Comparison of ENCODE assay signal across 16 cellular contexts in the genomic region with DNA sequence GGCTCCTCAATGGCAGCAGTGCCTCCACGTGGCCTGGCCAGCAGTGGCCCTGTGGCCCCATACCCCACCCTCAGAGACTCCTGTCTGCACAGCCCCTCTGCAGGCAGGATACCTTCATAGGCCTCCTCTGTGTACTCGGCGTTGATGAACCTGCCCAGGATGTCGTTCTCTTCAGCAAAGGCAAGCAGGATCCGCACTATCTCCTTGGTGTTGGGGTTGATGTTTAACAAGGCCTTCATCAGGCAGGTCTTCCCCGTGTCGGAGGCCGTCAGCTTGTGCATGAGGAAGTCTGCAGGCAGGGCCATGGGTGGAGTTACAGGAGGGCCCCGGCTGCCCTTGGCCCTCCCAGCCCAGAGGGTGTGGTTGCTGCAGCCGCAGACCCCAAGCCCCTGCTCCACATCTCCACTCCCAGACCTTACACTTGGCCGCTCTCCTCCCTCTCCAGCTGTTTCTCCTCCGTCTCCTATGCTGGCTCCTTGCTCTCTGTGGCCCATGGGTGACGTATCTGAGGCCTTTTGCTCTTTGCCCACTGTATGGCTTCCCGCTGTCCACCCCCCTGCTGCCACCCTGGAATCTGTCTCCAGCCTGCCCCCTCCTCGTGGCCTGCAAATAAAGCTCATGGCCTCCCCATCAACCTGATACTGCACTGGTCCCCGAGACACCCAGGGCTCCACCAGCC. TPM values are rescaled to one million over a fixed set of nuclear protein-coding genes. Genes with fewer than 3 reads are reported as not detected.
DNase-seq lines count a peak whose midpoint lies in the region; ATAC-seq, FAIRE-seq and TF ChIP-seq lines count a peak whose summit lies in the region.
"Had no signal": no experiment of that assay in that cellular context is flagged by ENCODE, and none has a peak within 500 bp of the region (broad histone marks: within the 10 kb centered on the region; RNA-seq: fewer than 3 reads in every experiment).

No MANE protein-coding gene starts in this region.

- 61 to 67% (median 67%) methylated on average over 15 to 16 of the region's 16 CpGs for WGBS in small intestine, 3 donors

- no peaks in the 10 kb centered on the region for H4K20me1 ChIP-seq in neural progenitor cell (ENCODE audit: low read depth)
- H4K20me1 ChIP-seq: BLaER1 had no signal

- no peak for DNase-seq in natural killer cell treated with Interleukin-12 subunit alpha and Interleukin-12 subunit beta and Interleukin-15 and Interleukin-18, amount 100 ng/mL, for 72 hours (ENCODE audit: low spot score)
- DNase-seq in natural killer cell (no peak), neural progenitor cell (ENCODE audit: low spot score) (no peak), small intestine (no peak)
- DNase-seq: 8988T, AML-193, DMS 273 treated with DMSO at 0.1 percent for 48 hours, H7 had no signal

- H3K4me1 ChIP-seq in neural progenitor cell (no peaks in the 10 kb centered on the region), small intestine (ENCODE audit: control insufficient read depth in 2 of 2, insufficient read depth in 1 of 2, low read depth in 1 of 2, low read length in 1 of 2) (peaks cover 0 to 2% of the 10 kb centered on the region in 2 donors)

- H3K27ac ChIP-seq in neural progenitor cell (no peak overlapping the region), temporal lobe (ENCODE audit: low read depth, low read length) (peak overlapping the region; percentile 50), small intestine (ENCODE audit: low read depth in 1 of 2, low read length in 1 of 2) (no peak overlapping the region)
- H3K27ac ChIP-seq: BLaER1 had no signal

- H3K4me3 ChIP-seq in neural progenitor cell (no peak overlapping the region), small intestine (ENCODE audit: low read depth in 1 of 2, low read length in 2 of 2) (no peak overlapping the region)
- H3K4me3 ChIP-seq: BLaER1, GM23338 had no signal

- no peak for FAIRE-seq in small intestine (lab: Jason Lieb, UNC)
- FAIRE-seq: HTR-8/SVneo had no signal

- ATAC-seq in natural killer cell treated with Interleukin-12 subunit alpha and Interleukin-12 subunit beta and Interleukin-15 and Interleukin-18, amount 100 ng/mL, for 72 hours, result peak; percentile 15 to 22
- ATAC-seq in natural killer cell (no peak), esophagus mucosa (peak; percentile 10), GM19397 (IDR thresholded peaks at IDR 0.05; ENCODE audit: unreplicated experiment) (no peak), SK-N-SH treated with all-trans-retinoic acid at 6 μM for 48 hours (no peak)
- ATAC-seq: GM23338 had no signal

- no peak overlapping the region for H3K4me2 ChIP-seq in neural progenitor cell
- H3K4me2 ChIP-seq: BLaER1, GM23338 had no signal

- H3K79me2 ChIP-seq in neural progenitor cell (ENCODE audit: low read depth), result no peaks in the 10 kb centered on the region

- H3K4me3 Mint-ChIP-seq in natural killer cell treated with Interleukin-12 subunit alpha and Interleukin-12 subunit beta and Interleukin-15 and Interleukin-18, amount 100 ng/mL, for 72 hours, result no peak overlapping the region
- H3K4me3 Mint-ChIP-seq in natural killer cell (no peak overlapping the region), neural progenitor cell (no peak overlapping the region)
- H3K4me3 Mint-ChIP-seq: CD8-positive, alpha-beta memory T cell; GM23338 had no signal

- intact Hi-C loops in natural killer cell (cut with micrococcal nuclease), result no loop called here

- H2AFZ ChIP-seq in neural progenitor cell (replicated peaks), result no peak overlapping the region
- H2AFZ ChIP-seq: GM23338 had no signal

- no peaks in the 10 kb centered on the region for H3F3A ChIP-seq in neural progenitor cell (ENCODE audit: low read depth)

- peaks cover 0 to 2% of the 10 kb centered on the region in 2 donors for H3K27me3 Mint-ChIP-seq in natural killer cell treated with Interleukin-12 subunit alpha and Interleukin-12 subunit beta and Interleukin-15 and Interleukin-18, amount 100 ng/mL, for 72 hours
- H3K27me3 Mint-ChIP-seq in natural killer cell (ENCODE audit: low read depth in 2 of 2) (peaks cover 0 to 3% of the 10 kb centered on the region in 2 donors), neural progenitor cell (ENCODE audit: insufficient read depth, low read depth) (peaks cover 8% of the 10 kb centered on the region)

- H3K27me3 ChIP-seq in neural progenitor cell, result no peaks in the 10 kb centered on the region
- H3K27me3 ChIP-seq in small intestine (ENCODE audit: control insufficient read depth in 2 of 2, insufficient read depth in 2 of 2, low read length in 2 of 2), result no peaks in the 10 kb centered on the region
- H3K27me3 ChIP-seq: BLaER1 had no signal

- H3K4me1 Mint-ChIP-seq in natural killer cell treated with Interleukin-12 subunit alpha and Interleukin-12 subunit beta and Interleukin-15 and Interleukin-18, amount 100 ng/mL, for 72 hours (ENCODE audit: low read depth in 2 of 2), result peaks cover 4 to 7% of the 10 kb centered on the region in 2 donors
- H3K4me1 Mint-ChIP-seq in natural killer cell (peaks cover 4 to 5% of the 10 kb centered on the region in 2 donors), neural progenitor cell (peaks cover 20% of the 10 kb centered on the region)
- H3K4me1 Mint-ChIP-seq: GM23338 had no signal

- no peaks in the 10 kb centered on the region for H3K9me3 Mint-ChIP-seq in natural killer cell treated with Interleukin-12 subunit alpha and Interleukin-12 subunit beta and Interleukin-15 and Interleukin-18, amount 100 ng/mL, for 72 hours
- H3K9me3 Mint-ChIP-seq in natural killer cell, result no peaks in the 10 kb centered on the region
- peaks cover 2% of the 10 kb centered on the region for H3K9me3 Mint-ChIP-seq in neural progenitor cell
- H3K9me3 Mint-ChIP-seq: CD8-positive, alpha-beta memory T cell; GM23338 had no signal

- no peak overlapping the region for H3K27ac Mint-ChIP-seq in natural killer cell treated with Interleukin-12 subunit alpha and Interleukin-12 subunit beta and Interleukin-15 and Interleukin-18, amount 100 ng/mL, for 72 hours
- H3K27ac Mint-ChIP-seq in natural killer cell (no peak overlapping the region), neural progenitor cell (peak overlapping the region; percentile 52)
- H3K27ac Mint-ChIP-seq: CD8-positive, alpha-beta memory T cell; GM23338 had no signal

- no peak overlapping the region for H3K9ac ChIP-seq in neural progenitor cell
- H3K9ac ChIP-seq: BLaER1 had no signal

- H3K9me3 ChIP-seq in neural progenitor cell (ENCODE audit: low read depth), result no peaks in the 10 kb centered on the region
- H3K9me3 ChIP-seq in small intestine (ENCODE audit: control insufficient read depth, low read depth), result no peaks in the 10 kb centered on the region
- H3K9me3 ChIP-seq: BLaER1 had no signal

- H3K36me3 ChIP-seq in neural progenitor cell (no peaks in the 10 kb centered on the region), small intestine (ENCODE audit: control insufficient read depth in 2 of 2, insufficient read depth in 2 of 2, low read length in 2 of 2) (no peaks in the 10 kb centered on the region)
- H3K36me3 ChIP-seq: BLaER1 had no signal

- TF ChIP-seq CTCF in natural killer cell (IDR thresholded peaks at IDR 0.05) (no peak), neural progenitor cell (IDR thresholded peaks at IDR 0.05) (no peak)

- H3K36me3 Mint-ChIP-seq in natural killer cell treated with Interleukin-12 subunit alpha and Interleukin-12 subunit beta and Interleukin-15 and Interleukin-18, amount 100 ng/mL, for 72 hours, result no peaks in the 10 kb centered on the region
- H3K36me3 Mint-ChIP-seq in natural killer cell (no peaks in the 10 kb centered on the region), neural progenitor cell (no peaks in the 10 kb centered on the region)
- H3K36me3 Mint-ChIP-seq: CD8-positive, alpha-beta memory T cell had no signal

TF ChIP-seq in SK-N-SH treated with all-trans-retinoic acid at 6 μM for 48 hours, 23 proteins besides CTCF, POLR2A, EP300 and RAD21 (continues in another document):
- TF ChIP-seq ZC3H10 (CRISPR knock-in tag; IDR thresholded peaks at IDR 0.05) (no peak), CSDC2 (CRISPR knock-in tag; IDR thresholded peaks at IDR 0.05) (no peak), ZNF70 (CRISPR knock-in tag; IDR thresholded peaks at IDR 0.05) (no peak), TOX (CRISPR knock-in tag; IDR thresholded peaks at IDR 0.05; ENCODE audit: borderline replicate concordance) (no peak), BACH2 (CRISPR knock-in tag; IDR thresholded peaks at IDR 0.05; ENCODE audit: borderline replicate concordance) (no peak), ISL1 (CRISPR knock-in tag; IDR thresholded peaks at IDR 0.05) (no peak), ESRRG (CRISPR knock-in tag; IDR thresholded peaks at IDR 0.05) (no peak)
- TF ChIP-seq, protein P1, sequence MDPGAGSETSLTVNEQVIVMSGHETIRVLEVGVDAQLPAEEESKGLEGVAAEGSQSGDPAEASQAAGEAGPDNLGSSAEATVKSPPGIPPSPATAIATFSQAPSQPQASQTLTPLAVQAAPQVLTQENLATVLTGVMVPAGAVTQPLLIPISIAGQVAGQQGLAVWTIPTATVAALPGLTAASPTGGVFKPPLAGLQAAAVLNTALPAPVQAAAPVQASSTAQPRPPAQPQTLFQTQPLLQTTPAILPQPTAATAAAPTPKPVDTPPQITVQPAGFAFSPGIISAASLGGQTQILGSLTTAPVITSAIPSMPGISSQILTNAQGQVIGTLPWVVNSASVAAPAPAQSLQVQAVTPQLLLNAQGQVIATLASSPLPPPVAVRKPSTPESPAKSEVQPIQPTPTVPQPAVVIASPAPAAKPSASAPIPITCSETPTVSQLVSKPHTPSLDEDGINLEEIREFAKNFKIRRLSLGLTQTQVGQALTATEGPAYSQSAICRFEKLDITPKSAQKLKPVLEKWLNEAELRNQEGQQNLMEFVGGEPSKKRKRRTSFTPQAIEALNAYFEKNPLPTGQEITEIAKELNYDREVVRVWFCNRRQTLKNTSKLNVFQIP (CRISPR knock-in tag; IDR thresholded peaks at IDR 0.05; ENCODE audit: borderline replicate concordance, low read depth), result no peak
- TF ChIP-seq, protein P2, sequence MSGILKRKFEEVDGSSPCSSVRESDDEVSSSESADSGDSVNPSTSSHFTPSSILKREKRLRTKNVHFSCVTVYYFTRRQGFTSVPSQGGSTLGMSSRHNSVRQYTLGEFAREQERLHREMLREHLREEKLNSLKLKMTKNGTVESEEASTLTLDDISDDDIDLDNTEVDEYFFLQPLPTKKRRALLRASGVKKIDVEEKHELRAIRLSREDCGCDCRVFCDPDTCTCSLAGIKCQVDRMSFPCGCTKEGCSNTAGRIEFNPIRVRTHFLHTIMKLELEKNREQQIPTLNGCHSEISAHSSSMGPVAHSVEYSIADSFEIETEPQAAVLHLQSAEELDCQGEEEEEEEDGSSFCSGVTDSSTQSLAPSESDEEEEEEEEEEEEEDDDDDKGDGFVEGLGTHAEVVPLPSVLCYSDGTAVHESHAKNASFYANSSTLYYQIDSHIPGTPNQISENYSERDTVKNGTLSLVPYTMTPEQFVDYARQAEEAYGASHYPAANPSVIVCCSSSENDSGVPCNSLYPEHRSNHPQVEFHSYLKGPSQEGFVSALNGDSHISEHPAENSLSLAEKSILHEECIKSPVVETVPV (CRISPR knock-in tag; IDR thresholded peaks at IDR 0.05), result no peak

RNA-seq across cellular contexts. Expression of a gene that starts 15.1 kb away (rescaled TPM):
- 1 to 10 TPM; 6.5 to 9.7 TPM for total RNA-seq in natural killer cell treated with Interleukin-12 subunit alpha and Interleukin-12 subunit beta and Interleukin-15 and Interleukin-18, amount 100 ng/mL, for 72 hours
- 10 to 100 TPM in 1 of 3 donors, 1 to 10 TPM in 2; 5.6 to 10.3 (median 7.6) TPM for total RNA-seq in natural killer cell
- total RNA-seq in esophagus mucosa, result 1.3 TPM
- 1.5 and 1.9 TPM in 2 replicates for total RNA-seq in neural progenitor cell (ENCODE audit: low replicate concordance)
- total RNA-seq in temporal lobe, result 0.74 TPM
- polyA plus RNA-seq in small intestine, result 1 to 10 TPM; 1.1 to 9.4 (median 5.4) TPM

Comparison
In these comparisons a context has a peak if more than half of its experiments do, and no peak if none do; other contexts are left out.
1. ATAC-seq: peak in natural killer cell treated with Interleukin-12 subunit alpha and Interleukin-12 subunit beta and Interleukin-15 and Interleukin-18, amount 100 ng/mL, for 72 hours (2 of 2) and esophagus mucosa (single experiment); none in natural killer cell (0 of 3), GM19397 (single experiment) and SK-N-SH treated with all-trans-retinoic acid at 6 μM for 48 hours (single experiment).